ENCODE assay signal across 15 cellular contexts in the genomic region with DNA sequence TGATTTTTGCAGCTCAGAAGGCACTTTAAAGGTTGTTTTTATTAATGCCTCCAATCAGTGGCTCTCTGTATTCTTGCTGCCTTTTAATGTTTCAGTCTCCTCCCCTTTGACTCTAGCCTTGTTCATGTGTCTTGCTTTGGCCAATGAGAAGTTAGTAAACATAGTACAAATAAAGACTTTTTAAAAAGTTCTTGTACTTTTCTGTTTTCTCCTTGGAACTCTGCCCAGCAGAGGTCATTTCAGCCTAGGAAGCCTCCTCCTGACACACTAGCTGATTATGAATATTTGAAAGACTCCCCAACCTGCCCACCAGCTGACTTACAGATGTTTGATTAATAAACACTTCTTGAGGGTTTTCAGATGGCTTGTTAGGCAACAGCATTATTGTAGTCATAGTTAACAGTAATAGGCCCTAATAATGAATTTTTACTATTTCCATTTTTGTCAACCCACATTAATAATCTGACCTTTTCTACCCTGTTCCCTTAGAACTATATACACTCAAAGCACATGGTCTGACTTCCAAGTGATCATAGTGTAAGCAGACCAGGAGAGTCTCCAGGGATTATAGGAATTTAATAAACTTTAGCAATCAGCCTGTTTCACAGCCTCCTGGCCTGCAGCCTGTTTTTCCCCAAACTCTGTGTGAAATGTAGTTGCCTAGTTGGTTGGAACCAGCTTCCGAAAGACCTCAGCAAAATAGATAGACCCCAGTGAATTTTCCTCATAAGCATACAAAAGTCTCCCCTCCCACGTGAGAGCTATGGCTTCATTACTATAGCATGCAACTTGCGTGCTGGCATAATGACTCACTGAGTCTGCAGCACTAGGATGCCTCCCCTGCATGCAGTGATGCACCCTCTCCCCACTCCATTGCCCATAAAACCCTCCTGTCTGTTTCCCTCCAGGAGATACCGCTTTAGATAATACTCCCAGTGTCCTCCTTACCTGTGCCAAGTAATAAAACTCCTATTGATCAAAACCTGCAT.
DNase-seq lines count a peak whose midpoint lies in the region; TF ChIP-seq lines count a peak whose summit lies in the region.
"Had no signal": no experiment of that assay in that cellular context is flagged by ENCODE, and none has a peak within 500 bp of the region (broad histone marks: within the 10 kb centered on the region; RNA-seq: fewer than 3 reads in every experiment).

No MANE protein-coding gene starts in this region.

- peak; percentile 66 for DNase-seq in A172 (ENCODE audit: low spot score)
- peak; percentile 8 for DNase-seq in M059J (ENCODE audit: low read depth)
- DNase-seq in mammary epithelial cell, result peak; percentile 2
- peak; percentile 19 for DNase-seq in kidney epithelial cell (ENCODE audit: low read depth)
- DNase-seq in DMS53 (lab: John Stamatoyannopoulos, UW), result no peak
- DNase-seq in activated CD4-positive, alpha-beta T cell treated with anti-CD3 and anti-CD28 coated beads, Interleukin-2, amount 10 ng/mL, durations not matched to agents 24 days and 14 days, result no peak
- DNase-seq in activated T-cell treated with anti-CD3 and anti-CD28 coated beads, Interleukin-2, amount 50 U/mL, for 1 hour, result no peak
- DNase-seq in LoVo (ENCODE audit: low spot score), result no peak
- DNase-seq: activated CD8-positive, alpha-beta memory T cell treated with anti-CD3 and anti-CD28 coated beads, Interleukin-2, amount 50 U/mL, for 4 hours; activated naive CD4-positive, alpha-beta T cell treated with Interleukin-2 at 50 U/mL for 16 hours; CD8-positive, alpha-beta T cell; effector CD8-positive, alpha-beta T cell; glutamatergic neuron; NCI-H774; stimulated activated naive CD8-positive, alpha-beta T cell treated with anti-CD3 and anti-CD28 coated beads, Interleukin-15, Interleukin-2, amounts not matched to agents 100 U/mL and 50 U/mL, for 24 hours had no signal

- H3K36me3 ChIP-seq in mammary epithelial cell (ENCODE audit: insufficient read depth, low read length) (no peaks in the 10 kb centered on the region), kidney epithelial cell (ENCODE audit: control insufficient read depth, insufficient read depth, low read length) (no peaks in the 10 kb centered on the region)

- H4K20me1 ChIP-seq in mammary epithelial cell (ENCODE audit: insufficient read depth, low read length), result no peaks in the 10 kb centered on the region

- H3K9me3 ChIP-seq in mammary epithelial cell (replicated peaks; ENCODE audit: insufficient read depth, low read length), result no peaks in the 10 kb centered on the region

- H3K9ac ChIP-seq in mammary epithelial cell (ENCODE audit: insufficient read depth, low read length), result no peak overlapping the region

- intact Hi-C loops in mammary epithelial cell (cut with micrococcal nuclease), result no loop called here
- intact Hi-C loops in activated CD4-positive, alpha-beta T cell treated with anti-CD3 and anti-CD28 coated beads, Interleukin-2, amount 10 ng/mL, durations not matched to agents 24 days and 14 days (cut with micrococcal nuclease), result no loop called here

- BruUV-seq in mammary epithelial cell (replicated peaks; lab: Mats Ljungman, UMichigan), result no TSS peak

- H3K27me3 ChIP-seq in mammary epithelial cell (ENCODE audit: insufficient read depth, low read length) (no peaks in the 10 kb centered on the region), kidney epithelial cell (ENCODE audit: control insufficient read depth, insufficient read depth, low read length) (no peaks in the 10 kb centered on the region)

- TF ChIP-seq CTCF in mammary epithelial cell (conservative IDR thresholded peaks at IDR 0.05 in 1 of 2, IDR thresholded peaks at IDR 0.05 in 1 of 2; ENCODE audit: extremely low read depth in 1 of 2, insufficient read depth in 1 of 2, low read depth in 1 of 2, low read length in 2 of 2) (no peak), kidney epithelial cell (IDR thresholded peaks at IDR 0.05; ENCODE audit: insufficient read depth, low read length, poor library complexity, severe bottlenecking) (no peak)

- no peak overlapping the region for H3K4me3 Mint-ChIP-seq in activated CD4-positive, alpha-beta T cell treated with anti-CD3 and anti-CD28 coated beads, Interleukin-2, amount 10 ng/mL, durations not matched to agents 24 days and 14 days
- H3K4me3 Mint-ChIP-seq: CD8-positive, alpha-beta T cell had no signal

- H3K27me3 Mint-ChIP-seq in activated CD4-positive, alpha-beta T cell treated with anti-CD3 and anti-CD28 coated beads, Interleukin-2, amount 10 ng/mL, durations not matched to agents 24 days and 14 days, result no peaks in the 10 kb centered on the region

- no peak overlapping the region for H2AFZ ChIP-seq in mammary epithelial cell (ENCODE audit: low read depth, low read length)

- H3K36me3 Mint-ChIP-seq in activated CD4-positive, alpha-beta T cell treated with anti-CD3 and anti-CD28 coated beads, Interleukin-2, amount 10 ng/mL, durations not matched to agents 24 days and 14 days (ENCODE audit: low read depth), result no peaks in the 10 kb centered on the region
- H3K36me3 Mint-ChIP-seq: CD8-positive, alpha-beta T cell had no signal

- H3K4me3 ChIP-seq in mammary epithelial cell (replicated peaks in 1 of 3; ENCODE audit: insufficient read depth in 1 of 3, low read depth in 2 of 3, low read length in 3 of 3), result no peak overlapping the region
- H3K4me3 ChIP-seq in kidney epithelial cell (ENCODE audit: low read depth, low read length), result no peak overlapping the region

- H3K4me1 Mint-ChIP-seq in activated CD4-positive, alpha-beta T cell treated with anti-CD3 and anti-CD28 coated beads, Interleukin-2, amount 10 ng/mL, durations not matched to agents 24 days and 14 days, result no peaks in the 10 kb centered on the region

- CTCF ChIA-PET in mammary epithelial cell (lab: Charles Lee; ENCODE audit: low non-redundant PET), result no interaction called here

- in situ Hi-C loops in mammary epithelial cell (cut with MboI; ENCODE audit: low sequenced_read_pairs in 2 of 2), result no loop called here

- H3K27ac ChIP-seq in mammary epithelial cell (ENCODE audit: insufficient read depth, low read depth, low read length), result no peak overlapping the region

- H3K27ac Mint-ChIP-seq in activated CD4-positive, alpha-beta T cell treated with anti-CD3 and anti-CD28 coated beads, Interleukin-2, amount 10 ng/mL, durations not matched to agents 24 days and 14 days, result no peak overlapping the region
- H3K27ac Mint-ChIP-seq: CD8-positive, alpha-beta T cell had no signal

- dilution Hi-C loops in mammary epithelial cell (cut with HindIII; ENCODE audit: low sequenced_read_pairs), result no loop called here

- no peak overlapping the region for H3K4me2 ChIP-seq in mammary epithelial cell (ENCODE audit: insufficient read depth, low read depth, low read length)

- 80% methylated on average over 4 of the region's 4 CpGs for WGBS in mammary epithelial cell (ENCODE audit: low coverage, missing lambda C conversion rate)

- no peaks in the 10 kb centered on the region for H3K9me3 Mint-ChIP-seq in activated CD4-positive, alpha-beta T cell treated with anti-CD3 and anti-CD28 coated beads, Interleukin-2, amount 10 ng/mL, durations not matched to agents 24 days and 14 days

- H3K79me2 ChIP-seq in mammary epithelial cell (ENCODE audit: insufficient read depth, low read length), result no peaks in the 10 kb centered on the region

- H3K4me1 ChIP-seq in mammary epithelial cell (ENCODE audit: insufficient read depth, low read length), result no peaks in the 10 kb centered on the region

Comparison
In these comparisons a context has a peak if more than half of its experiments do, and no peak if none do; other contexts are left out.
1. DNase-seq: peak in A172 (single experiment), M059J (single experiment), mammary epithelial cell (single experiment) and kidney epithelial cell (single experiment); none in DMS53 (single experiment), activated CD4-positive, alpha-beta T cell treated with anti-CD3 and anti-CD28 coated beads, Interleukin-2, amount 10 ng/mL, durations not matched to agents 24 days and 14 days (single experiment), activated T-cell treated with anti-CD3 and anti-CD28 coated beads, Interleukin-2, amount 50 U/mL, for 1 hour (single experiment) and LoVo (single experiment).